In genomic region chr6:30672445-30673253, GRCh38 we compare ENCODE assay signal across 1 cellular context.
TF ChIP-seq lines count a peak whose summit lies in the region.

TSS of gene DHX16 (minus strand) at chr6:30673006. CDS start at chr6:30672841, 165 bp downstream.

TF ChIP-seq in HepG2, 621 proteins besides CTCF, POLR2A, EP300 and RAD21 (continued from another document and continues in another):
- TF ChIP-seq ZBTB40 (IDR thresholded peaks at IDR 0.05), result no peak
- peak; percentile 76 for TF ChIP-seq ZBTB40 (CRISPR knock-in tag; IDR thresholded peaks at IDR 0.05)
- no peak for TF ChIP-seq MTF2 (CRISPR knock-in tag; IDR thresholded peaks at IDR 0.05; ENCODE audit: borderline replicate concordance)
- TF ChIP-seq MEIS1 (CRISPR knock-in tag; IDR thresholded peaks at IDR 0.05; ENCODE audit: borderline replicate concordance), result peak; percentile 60; the same call in 1 of the 2 replicates
- peak; percentile 13; the same call in 1 of the 2 replicates for TF ChIP-seq ZNF12 (CRISPR knock-in tag; IDR thresholded peaks at IDR 0.05)
- no peak for TF ChIP-seq ZBTB43 (CRISPR knock-in tag; conservative IDR thresholded peaks at IDR 0.05)
- TF ChIP-seq HNRNPLL (IDR thresholded peaks at IDR 0.05; ENCODE audit: low read depth, low read length, poor library complexity, severe bottlenecking), result peak; percentile 50
- TF ChIP-seq ZNF34 (CRISPR knock-in tag; IDR thresholded peaks at IDR 0.05; ENCODE audit: borderline replicate concordance), result no peak
- no peak; the same call in 1 of the 2 replicates for TF ChIP-seq EED (CRISPR knock-in tag; IDR thresholded peaks at IDR 0.05)
- peak; percentile 63; the same call in 1 of the 2 replicates for TF ChIP-seq CREB3 (CRISPR knock-in tag; IDR thresholded peaks at IDR 0.05)
- TF ChIP-seq TRAFD1 (CRISPR knock-in tag; IDR thresholded peaks at IDR 0.05; ENCODE audit: borderline replicate concordance), result no peak
- no peak for TF ChIP-seq FLYWCH1 (CRISPR knock-in tag; IDR thresholded peaks at IDR 0.05)
- no peak for TF ChIP-seq NFE2L2 (IDR thresholded peaks at IDR 0.05; ENCODE audit: low read length)
- TF ChIP-seq ZNF260 (CRISPR knock-in tag; IDR thresholded peaks at IDR 0.05; ENCODE audit: borderline replicate concordance, low read depth), result no peak
- no peak for TF ChIP-seq SP1 (IDR thresholded peaks at IDR 0.05)
- TF ChIP-seq SP1 (CRISPR knock-in tag; IDR thresholded peaks at IDR 0.05), result peak; percentile 34
- TF ChIP-seq ZBTB20 (CRISPR knock-in tag; IDR thresholded peaks at IDR 0.05; ENCODE audit: borderline replicate concordance, low read depth), result peak; percentile 83; the same call in 1 of the 2 replicates
- TF ChIP-seq ZSCAN30 (CRISPR knock-in tag; IDR thresholded peaks at IDR 0.05), result no peak
- no peak; the same call in 1 of the 2 replicates for TF ChIP-seq ZBTB46 (CRISPR knock-in tag; IDR thresholded peaks at IDR 0.05; ENCODE audit: borderline replicate concordance)
- TF ChIP-seq RAD51 (IDR thresholded peaks at IDR 0.05; ENCODE audit: borderline replicate concordance), result no peak
- TF ChIP-seq CENPX (CRISPR knock-in tag; IDR thresholded peaks at IDR 0.05), result no peak
- no peak for TF ChIP-seq ZNF318 (CRISPR knock-in tag; IDR thresholded peaks at IDR 0.05)
- TF ChIP-seq SALL2 (CRISPR knock-in tag; IDR thresholded peaks at IDR 0.05), result peak; percentile 79; the same call in 1 of the 2 replicates
- TF ChIP-seq REPIN1 (CRISPR knock-in tag; IDR thresholded peaks at IDR 0.05; ENCODE audit: borderline replicate concordance, low read depth), result peak; percentile 90
- peak; percentile 70; the same call in 1 of the 2 replicates for TF ChIP-seq ATF2 (CRISPR knock-in tag; IDR thresholded peaks at IDR 0.05)
- peak; percentile 94; the same call in 1 of the 2 replicates for TF ChIP-seq KMT2A (CRISPR knock-in tag; IDR thresholded peaks at IDR 0.05)
- peak; percentile 23; the same call in 1 of the 2 replicates for TF ChIP-seq ZBTB7B (CRISPR knock-in tag; IDR thresholded peaks at IDR 0.05)
- no peak for TF ChIP-seq NR2F1 (CRISPR knock-in tag; IDR thresholded peaks at IDR 0.05)
- peak; percentile 58; the same call in 1 of the 2 replicates for TF ChIP-seq ZNF329 (CRISPR knock-in tag; IDR thresholded peaks at IDR 0.05; ENCODE audit: low read depth)
